Comparison of ENCODE assay signal across 11 cellular contexts in the genomic region with DNA sequence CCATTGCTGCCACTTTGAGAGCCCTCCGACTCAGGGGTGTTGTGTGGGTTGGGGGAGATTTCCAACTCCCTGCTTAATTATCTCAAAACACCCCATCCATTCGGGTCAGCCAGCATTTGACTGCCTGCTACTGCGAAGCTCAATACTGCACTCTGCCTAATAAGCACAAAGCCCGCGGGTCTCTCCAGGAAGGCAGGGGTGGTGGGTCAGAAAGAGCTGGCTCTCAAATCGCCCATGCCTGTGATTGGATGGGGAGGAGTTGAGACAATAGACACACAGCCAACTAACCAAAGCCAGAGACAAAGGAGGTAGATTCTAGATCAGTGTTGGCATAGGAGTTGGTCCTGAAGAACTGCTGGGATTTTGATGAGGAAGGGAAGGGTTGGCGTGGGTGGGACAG. TPM values are rescaled to one million over a fixed set of nuclear protein-coding genes. Genes with fewer than 3 reads are reported as not detected.
DNase-seq lines count a peak whose midpoint lies in the region; ATAC-seq, FAIRE-seq and TF ChIP-seq lines count a peak whose summit lies in the region.
"Had no signal": no experiment of that assay in that cellular context is flagged by ENCODE, and none has a peak within 500 bp of the region (broad histone marks: within the 10 kb centered on the region; RNA-seq: fewer than 3 reads in every experiment).

No MANE protein-coding gene starts in this region.

- H4K20me1 ChIP-seq in astrocyte (ENCODE audit: insufficient read depth, low read length) = no peaks in the 10 kb centered on the region

- ATAC-seq in left lung (no peak), GM21825 (IDR thresholded peaks at IDR 0.05; ENCODE audit: unreplicated experiment) (no peak)
- ATAC-seq: A549 had no signal

- peak overlapping the region; percentile 73 for H2AFZ ChIP-seq in astrocyte (ENCODE audit: low read depth, low read length)

- H3K79me2 ChIP-seq in astrocyte (ENCODE audit: insufficient read depth, low read length) = no peaks in the 10 kb centered on the region

- no peaks in the 10 kb centered on the region for H3K36me3 ChIP-seq in astrocyte (ENCODE audit: insufficient read depth, low read length)
- H3K36me3 ChIP-seq in left lung = peaks cover 0 to under 1% of the 10 kb centered on the region in 2 donors
- H3K36me3 ChIP-seq in testis (ENCODE audit: low read depth, missing control alignments) = no peaks in the 10 kb centered on the region

- no peak overlapping the region for H3K4me3 Mint-ChIP-seq in T-helper 2 cell treated with Interferon-gamma antibody and Interleukin-4, amounts not matched to agents 5 μg/mL and 100 μg/mL, for 36 hours
- peak overlapping the region; percentile 31 for H3K4me3 Mint-ChIP-seq in astrocyte (ENCODE audit: unreplicated experiment)
- H3K4me3 Mint-ChIP-seq: memory B cell had no signal

- peaks cover 41% of the 10 kb centered on the region for H3K4me1 Mint-ChIP-seq in T-helper 2 cell treated with Interferon-gamma antibody and Interleukin-4, amounts not matched to agents 5 μg/mL and 100 μg/mL, for 36 hours (ENCODE audit: low read depth)
- peaks cover 57% of the 10 kb centered on the region for H3K4me1 Mint-ChIP-seq in astrocyte (ENCODE audit: low read depth, unreplicated experiment)

- H3K36me3 Mint-ChIP-seq in T-helper 2 cell treated with Interferon-gamma antibody and Interleukin-4, amounts not matched to agents 5 μg/mL and 100 μg/mL, for 36 hours (ENCODE audit: low read depth) = peaks cover 23% of the 10 kb centered on the region
- peaks cover 13% of the 10 kb centered on the region for H3K36me3 Mint-ChIP-seq in astrocyte (ENCODE audit: low read depth, unreplicated experiment)

- peak overlapping the region; percentile 87 for H3K9ac ChIP-seq in astrocyte (ENCODE audit: low read length)

- H3K27me3 ChIP-seq in astrocyte (ENCODE audit: insufficient read depth, low read length) (no peaks in the 10 kb centered on the region), left lung (no peaks in the 10 kb centered on the region), testis (no peaks in the 10 kb centered on the region)

- intact Hi-C loops in left lung (cut with DNase I) (no loop called here), testis (cut with DNase I; ENCODE audit: low total_unique reads) (no loop called here)

- H3K4me1 ChIP-seq in astrocyte (ENCODE audit: insufficient read depth, low read length) (peaks cover 22% of the 10 kb centered on the region), left lung (peaks cover 12 to 64% of the 10 kb centered on the region in 2 donors), testis (peaks cover 30% of the 10 kb centered on the region)

- no peak for DNase-seq in T-helper 2 cell treated with Interferon-gamma antibody and Interleukin-4, amounts not matched to agents 5 μg/mL and 100 μg/mL, for 36 hours (ENCODE audit: low spot score)
- no peak for DNase-seq in T-helper 2 cell
- peak; percentile 4 for DNase-seq in astrocyte (ENCODE audit: low read depth)
- no peak for DNase-seq in left lung
- no peak for DNase-seq in testis
- DNase-seq in SKM-1 treated with dmso at 0.1 percent for 144 hours (lab: John Stamatoyannopoulos, UW; ENCODE audit: unreplicated experiment) = no peak
- no peak for DNase-seq in A172 (ENCODE audit: low spot score)
- DNase-seq: NCI-H1930 had no signal

- FAIRE-seq in astrocyte (lab: Jason Lieb, UNC) = no peak
- FAIRE-seq: A549 had no signal

- TF ChIP-seq POLR2A in testis (IDR thresholded peaks at IDR 0.05) = no peak

- H3K9me3 Mint-ChIP-seq in T-helper 2 cell treated with Interferon-gamma antibody and Interleukin-4, amounts not matched to agents 5 μg/mL and 100 μg/mL, for 36 hours = no peaks in the 10 kb centered on the region
- peaks cover 4% of the 10 kb centered on the region for H3K9me3 Mint-ChIP-seq in astrocyte (ENCODE audit: unreplicated experiment)
- H3K9me3 Mint-ChIP-seq: memory B cell had no signal

- H3K4me3 ChIP-seq in astrocyte (ENCODE audit: insufficient read depth, low read depth, low read length) = no peak overlapping the region
- H3K4me3 ChIP-seq in left lung = no peak overlapping the region
- no peak overlapping the region for H3K4me3 ChIP-seq in testis
- H3K4me3 ChIP-seq: A549 had no signal

- H3K9me3 ChIP-seq in astrocyte (ENCODE audit: insufficient read depth, low read depth, low read length) = no peaks in the 10 kb centered on the region
- no peaks in the 10 kb centered on the region for H3K9me3 ChIP-seq in left lung
- H3K9me3 ChIP-seq in testis = no peaks in the 10 kb centered on the region
- H3K9me3 ChIP-seq: A549 had no signal

- peaks cover 8% of the 10 kb centered on the region for H3K27me3 Mint-ChIP-seq in T-helper 2 cell treated with Interferon-gamma antibody and Interleukin-4, amounts not matched to agents 5 μg/mL and 100 μg/mL, for 36 hours (ENCODE audit: low read depth)
- H3K27me3 Mint-ChIP-seq in astrocyte (ENCODE audit: low read depth, unreplicated experiment) = no peaks in the 10 kb centered on the region

- H3K27ac ChIP-seq in astrocyte (ENCODE audit: low read depth, low read length) (peak overlapping the region; percentile 98), left lung (peak overlapping the region; percentile 81 to 85), testis (peak overlapping the region; percentile 55 to 80)

- 63 to 65% methylated on average over 7 of the region's 7 CpGs for WGBS in testis, 2 donors

- peak overlapping the region; percentile 45 for H3K27ac Mint-ChIP-seq in T-helper 2 cell treated with Interferon-gamma antibody and Interleukin-4, amounts not matched to agents 5 μg/mL and 100 μg/mL, for 36 hours
- H3K27ac Mint-ChIP-seq in astrocyte (ENCODE audit: unreplicated experiment) = peak overlapping the region; percentile 99
- H3K27ac Mint-ChIP-seq: memory B cell had no signal

- TF ChIP-seq CTCF in astrocyte (IDR thresholded peaks at IDR 0.05; ENCODE audit: insufficient read depth, low read depth, low read length) (no peak), left lung (IDR thresholded peaks at IDR 0.05) (no peak), testis (IDR thresholded peaks at IDR 0.05) (no peak)

- peak overlapping the region; percentile 82 for H3K4me2 ChIP-seq in astrocyte (ENCODE audit: low read length)
- H3K4me2 ChIP-seq: A549 had no signal

RNA-seq across cellular contexts. Expression of a gene that starts 2.3 kb away (rescaled TPM):
- total RNA-seq in astrocyte = 50.9 and 69.6 TPM in 2 replicates
- total RNA-seq in left lung = 10 to 100 TPM; 62.9 to 63.0 TPM
- total RNA-seq in testis = 10 to 100 TPM; 26.8 to 39.6 TPM
- polyA plus RNA-seq in testis (ENCODE audit: insufficient read depth, low read depth, low replicate concordance) = 10.4 TPM
- not detected in 2 replicates for total RNA-seq in A172 (2014; rRNA removed; shearing (Covaris generic))
- polyA plus RNA-seq: A549 had no signal

RNA-seq across cellular contexts. Expression of a gene that starts 22.4 kb away (rescaled TPM):
- total RNA-seq in astrocyte = 0.93 and 1.2 TPM in 2 replicates
- total RNA-seq in left lung = under 1 TPM in 1 of 2 donors, not detected in 1; 0.17 TPM
- total RNA-seq in testis = 10 to 100 TPM; 19.9 to 46.9 TPM
- polyA plus RNA-seq in testis (ENCODE audit: insufficient read depth, low read depth, low replicate concordance) = 62.0 TPM
- total RNA-seq in A172 (2014; rRNA removed; shearing (Covaris generic)) = 0.31 TPM in 1 of 2 replicates, not detected in the other
- polyA plus RNA-seq: A549 had no signal

RNA-seq across cellular contexts. Expression of a gene that starts 40.4 kb away (rescaled TPM):
- 6.9 and 13.2 TPM in 2 replicates for total RNA-seq in astrocyte
- under 1 TPM in 1 of 2 donors, not detected in 1; 0.17 TPM for total RNA-seq in left lung
- 1 to 10 TPM; 3.1 to 3.3 TPM for total RNA-seq in testis
- 13.0 TPM for polyA plus RNA-seq in testis (ENCODE audit: insufficient read depth, low read depth, low replicate concordance)
- 0.10 TPM in 1 of 2 replicates, not detected in the other for total RNA-seq in A172 (2014; rRNA removed; shearing (Covaris generic))

Comparison
In these comparisons a context has a peak if more than half of its experiments do, and no peak if none do; other contexts are left out.
1. RNA of a gene that starts 2.3 kb away (total RNA-seq): 62.9 to 63.0 TPM in left lung, 50.9 to 69.6 TPM in astrocyte and 26.8 to 39.6 TPM in testis; not detected in A172; every median in the first group is over 10 times any median in the second.
2. Peak in every context shown above with its lines, with median percentiles within 50 percentile points of each other: H3K27ac ChIP-seq.